Comparison of ENCODE assay signal across 31 cellular contexts in genomic region chr17:81046770-81047359, GRCh38. TPM values are rescaled to one million over a fixed set of nuclear protein-coding genes. Genes with fewer than 3 reads are reported as not detected.
DNase-seq lines count a peak whose midpoint lies in the region; ATAC-seq and TF ChIP-seq lines count a peak whose summit lies in the region.
"Had no signal": no experiment of that assay in that cellular context is flagged by ENCODE, and none has a peak within 500 bp of the region (broad histone marks: within the 10 kb centered on the region; RNA-seq: fewer than 3 reads in every experiment).

No MANE protein-coding gene starts in this region.

- H3K36me3 ChIP-seq in breast epithelium (no peaks in the 10 kb centered on the region), mammary epithelial cell (ENCODE audit: insufficient read depth, low read length) (no peaks in the 10 kb centered on the region), trophoblast cell (ENCODE audit: control insufficient read depth in 1 of 2, insufficient read depth in 2 of 2, low read length in 2 of 2) (peaks cover 7 to 12% of the 10 kb centered on the region in 2 experiments)
- H3K36me3 ChIP-seq: cardiac muscle cell had no signal

- intact Hi-C loops in breast epithelium (cut with DNase I; ENCODE audit: low total_unique reads): no loop called here
- intact Hi-C loops in mammary epithelial cell (cut with micrococcal nuclease): no loop called here

- H2BK120ac ChIP-seq in trophoblast cell (ENCODE audit: insufficient read depth, low read length, poor library complexity): no peak overlapping the region

- TF ChIP-seq POLR2A in breast epithelium (IDR thresholded peaks at IDR 0.05): no peak

- H4K8ac ChIP-seq in trophoblast cell (ENCODE audit: low read depth, low read length): no peak overlapping the region

- peak overlapping the region; percentile 2 for H3K4ac ChIP-seq in trophoblast cell (ENCODE audit: low read depth, low read length)

- no peak overlapping the region for H3K4me3 Mint-ChIP-seq in glutamatergic neuron (ENCODE audit: unreplicated experiment)
- H3K4me3 Mint-ChIP-seq: activated CD4-positive, alpha-beta memory T cell treated with anti-CD3 and anti-CD28 coated beads, Interleukin-2, amount 10 ng/mL, durations not matched to agents 7 days and 5 days; activated T-helper 17 cell treated with anti-CD3 and anti-CD28 coated beads, Interleukin-2, amount 50 U/mL, for 72 hours; HFFc6; immature natural killer cell; natural killer cell had no signal

- no peak overlapping the region for H3K23ac ChIP-seq in trophoblast cell (ENCODE audit: low read length)

- peaks cover 3% of the 10 kb centered on the region for H3K9me3 Mint-ChIP-seq in glutamatergic neuron (ENCODE audit: unreplicated experiment)
- H3K9me3 Mint-ChIP-seq: activated CD4-positive, alpha-beta memory T cell treated with anti-CD3 and anti-CD28 coated beads, Interleukin-2, amount 10 ng/mL, durations not matched to agents 7 days and 5 days; activated naive CD4-positive, alpha-beta T cell treated with anti-CD3 and anti-CD28 coated beads, Interleukin-2, amount 50 U/mL, for 72 hours; activated T-helper 17 cell treated with anti-CD3 and anti-CD28 coated beads, Interleukin-2, amount 50 U/mL, for 72 hours; effector memory CD8-positive, alpha-beta T cell; HFFc6; immature natural killer cell; natural killer cell had no signal

- no peak overlapping the region for H3K18ac ChIP-seq in trophoblast cell (ENCODE audit: low read length)

- H2AFZ ChIP-seq in mammary epithelial cell (ENCODE audit: low read depth, low read length): no peak overlapping the region
- no peak overlapping the region for H2AFZ ChIP-seq in trophoblast cell (ENCODE audit: insufficient read depth, low read length, poor library complexity)

- in situ Hi-C loops in mammary epithelial cell (cut with MboI; ENCODE audit: low sequenced_read_pairs in 2 of 2): no loop called here

- no peak overlapping the region for H3K4me2 ChIP-seq in mammary epithelial cell (ENCODE audit: insufficient read depth, low read depth, low read length)
- H3K4me2 ChIP-seq in trophoblast cell (ENCODE audit: low read length): no peak overlapping the region
- H3K4me2 ChIP-seq: smooth muscle cell had no signal

- H2AK5ac ChIP-seq in trophoblast cell (ENCODE audit: low read length): no peak overlapping the region

- no peaks in the 10 kb centered on the region for H3K36me3 Mint-ChIP-seq in glutamatergic neuron (ENCODE audit: unreplicated experiment)
- H3K36me3 Mint-ChIP-seq: activated naive CD4-positive, alpha-beta T cell treated with anti-CD3 and anti-CD28 coated beads, Interleukin-2, amount 50 U/mL, for 72 hours; immature natural killer cell; natural killer cell had no signal

- peaks cover 95% of the 10 kb centered on the region for H3K79me2 ChIP-seq in mammary epithelial cell (ENCODE audit: insufficient read depth, low read length)
- H3K79me2 ChIP-seq in trophoblast cell (ENCODE audit: control insufficient read depth, insufficient read depth, low read length, poor library complexity): peaks cover 30% of the 10 kb centered on the region

- dilution Hi-C loops in mammary epithelial cell (cut with HindIII; ENCODE audit: low sequenced_read_pairs): no loop called here

- H4K91ac ChIP-seq in trophoblast cell (ENCODE audit: low read depth, low read length): no peak overlapping the region

- no peak overlapping the region for H2BK5ac ChIP-seq in trophoblast cell (ENCODE audit: low read depth, low read length, poor library complexity)

- no peak overlapping the region for H4K12ac ChIP-seq in trophoblast cell (ENCODE audit: low read depth, low read length)

- H3K9ac ChIP-seq in mammary epithelial cell (ENCODE audit: insufficient read depth, low read length): no peak overlapping the region
- no peak overlapping the region for H3K9ac ChIP-seq in trophoblast cell (ENCODE audit: low read length)

- DNase-seq in breast epithelium (ENCODE audit: low spot score in 2 of 2): no peak
- DNase-seq in mammary epithelial cell: no peak
- no peak for DNase-seq in glutamatergic neuron
- DNase-seq in trophoblast cell: peak in 1 of 2 donors; percentile 22
- DNase-seq in HPDE6-E6E7 (ENCODE audit: extremely low spot score): no peak
- DNase-seq in HK-2 (ENCODE audit: unreplicated experiment): no peak
- DNase-seq: activated CD4-positive, alpha-beta memory T cell treated with anti-CD3 and anti-CD28 coated beads, Interleukin-2, amount 10 ng/mL, durations not matched to agents 7 days and 5 days; activated CD4-positive, CD25-positive, alpha-beta regulatory T cell treated with anti-CD3 and anti-CD28 coated beads, Interleukin-2, amount 50 U/mL, for 72 hours; anterior cingulate cortex; effector memory CD8-positive, alpha-beta T cell; foreskin melanocyte; HFFc6; hypothalamus; immature natural killer cell; KBM-7; midbrain; natural killer cell; NCI-H2081 treated with DMSO at 0.1 percent for 48 hours; NCI-H345; NCI-H748 treated with DMSO at 0.1 percent for 48 hours; retina; stimulated activated CD4-positive, alpha-beta T cell treated with anti-CD3 and anti-CD28 coated beads, Interleukin-2, amount 100 ng/mL, for 24 hours had no signal

- peaks cover 47% of the 10 kb centered on the region for H3K4me1 Mint-ChIP-seq in glutamatergic neuron (ENCODE audit: low read depth, unreplicated experiment)
- H3K4me1 Mint-ChIP-seq: activated T-helper 17 cell treated with anti-CD3 and anti-CD28 coated beads, Interleukin-2, amount 50 U/mL, for 72 hours had no signal

- H3K27ac ChIP-seq in breast epithelium: peak overlapping the region; percentile 86 to 88
- no peak overlapping the region for H3K27ac ChIP-seq in mammary epithelial cell (ENCODE audit: insufficient read depth, low read depth, low read length)
- H3K27ac ChIP-seq in trophoblast cell (ENCODE audit: low read depth, low read length): no peak overlapping the region
- H3K27ac ChIP-seq: 22Rv1, cardiac muscle cell had no signal

- H3K14ac ChIP-seq in trophoblast cell (ENCODE audit: low read length): no peak overlapping the region

- TF ChIP-seq CTCF in breast epithelium (IDR thresholded peaks at IDR 0.05) (no peak), mammary epithelial cell (conservative IDR thresholded peaks at IDR 0.05 in 1 of 2, IDR thresholded peaks at IDR 0.05 in 1 of 2; ENCODE audit: extremely low read depth in 1 of 2, insufficient read depth in 1 of 2, low read depth in 1 of 2, low read length in 2 of 2) (no peak), glutamatergic neuron (IDR thresholded peaks at IDR 0.05; ENCODE audit: partially characterized antibody, unreplicated experiment) (no peak)

- WGBS in mammary epithelial cell (ENCODE audit: low coverage, missing lambda C conversion rate): 90% methylated on average over 15 of the region's 18 CpGs
- no CpG with 5 or more reads among the region's 18 CpGs for WGBS in trophoblast cell (ENCODE audit: extremely low coverage, insufficient coverage, insufficient read length)

- peaks cover 10% of the 10 kb centered on the region for H3K27me3 Mint-ChIP-seq in glutamatergic neuron (ENCODE audit: unreplicated experiment)
- H3K27me3 Mint-ChIP-seq: activated CD4-positive, alpha-beta memory T cell treated with anti-CD3 and anti-CD28 coated beads, Interleukin-2, amount 10 ng/mL, durations not matched to agents 7 days and 5 days; activated T-helper 17 cell treated with anti-CD3 and anti-CD28 coated beads, Interleukin-2, amount 50 U/mL, for 72 hours; effector memory CD8-positive, alpha-beta T cell had no signal

- H3K79me1 ChIP-seq in trophoblast cell (ENCODE audit: low read length): peaks cover 17% of the 10 kb centered on the region

- H3K27me3 ChIP-seq in breast epithelium (no peaks in the 10 kb centered on the region), mammary epithelial cell (ENCODE audit: insufficient read depth, low read length) (no peaks in the 10 kb centered on the region), trophoblast cell (ENCODE audit: insufficient read depth, low read length) (no peaks in the 10 kb centered on the region)
- H3K27me3 ChIP-seq: cardiac muscle cell had no signal

- CTCF ChIA-PET in mammary epithelial cell (lab: Charles Lee; ENCODE audit: low non-redundant PET): no interaction called here

- H3K4me3 ChIP-seq in breast epithelium: no peak overlapping the region
- H3K4me3 ChIP-seq in mammary epithelial cell (replicated peaks in 1 of 3; ENCODE audit: insufficient read depth in 1 of 3, low read depth in 2 of 3, low read length in 3 of 3): no peak overlapping the region
- no peak overlapping the region for H3K4me3 ChIP-seq in trophoblast cell (ENCODE audit: low read depth, low read length)
- H3K4me3 ChIP-seq: cardiac muscle cell, coronary artery, smooth muscle cell had no signal

- H3K27ac Mint-ChIP-seq in glutamatergic neuron (ENCODE audit: unreplicated experiment): peak overlapping the region; percentile 59
- H3K27ac Mint-ChIP-seq: activated CD4-positive, alpha-beta memory T cell treated with anti-CD3 and anti-CD28 coated beads, Interleukin-2, amount 10 ng/mL, durations not matched to agents 7 days and 5 days; activated naive CD4-positive, alpha-beta T cell treated with anti-CD3 and anti-CD28 coated beads, Interleukin-2, amount 50 U/mL, for 72 hours; activated T-helper 17 cell treated with anti-CD3 and anti-CD28 coated beads, Interleukin-2, amount 50 U/mL, for 72 hours; effector memory CD8-positive, alpha-beta T cell; immature natural killer cell; natural killer cell had no signal

- no peaks in the 10 kb centered on the region for H4K20me1 ChIP-seq in mammary epithelial cell (ENCODE audit: insufficient read depth, low read length)

- H3K9me3 ChIP-seq in breast epithelium (no peaks in the 10 kb centered on the region), mammary epithelial cell (replicated peaks; ENCODE audit: insufficient read depth, low read length) (no peaks in the 10 kb centered on the region), trophoblast cell (ENCODE audit: insufficient read depth, low read depth, low read length) (peaks cover 3% of the 10 kb centered on the region)

- no TSS peak for BruUV-seq in mammary epithelial cell (replicated peaks; lab: Mats Ljungman, UMichigan)

- no peak for ATAC-seq in HG03342 (IDR thresholded peaks at IDR 0.05; ENCODE audit: unreplicated experiment)
- no peak for ATAC-seq in HG02840 (IDR thresholded peaks at IDR 0.05; ENCODE audit: low FRiP score, unreplicated experiment)
- ATAC-seq: activated T-helper 17 cell treated with anti-CD3 and anti-CD28 coated beads, Interleukin-2, amount 50 U/mL, for 72 hours; effector memory CD8-positive, alpha-beta T cell; esophagus mucosa; natural killer cell had no signal

- H3K4me1 ChIP-seq in breast epithelium (peaks cover 23 to 38% of the 10 kb centered on the region in 2 donors), mammary epithelial cell (ENCODE audit: insufficient read depth, low read length) (peaks cover 73% of the 10 kb centered on the region), trophoblast cell (ENCODE audit: control insufficient read depth in 1 of 2, insufficient read depth in 2 of 2, low read length in 2 of 2) (peaks cover 42 to 44% of the 10 kb centered on the region in 2 experiments)

- H2BK12ac ChIP-seq in trophoblast cell (ENCODE audit: low read length): no peak overlapping the region

RNA-seq across cellular contexts. Expression of gene BAIAP2, which starts 11.9 kb away (rescaled TPM):
- 10 to 100 TPM; 21.0 to 47.0 (median 37.6) TPM for total RNA-seq in breast epithelium
- 100 to 1,000 TPM in 1 of 2 donors, 10 to 100 TPM in 1; 30.8 to 114 TPM for total RNA-seq in mammary epithelial cell
- 40.7 TPM for polyA plus RNA-seq in mammary epithelial cell
- polyA minus RNA-seq in mammary epithelial cell: 24.5 TPM
- 252 TPM for total RNA-seq in glutamatergic neuron (ENCODE audit: unreplicated experiment)
- 81.6 and 88.1 TPM in 2 replicates for polyA plus RNA-seq in trophoblast cell (2013)

RNA-seq across cellular contexts. Expression of gene CHMP6, which starts 55.2 kb away (rescaled TPM):
- 10 to 100 TPM; 18.6 to 30.2 (median 27.7) TPM for total RNA-seq in breast epithelium
- total RNA-seq in mammary epithelial cell: 10 to 100 TPM; 12.0 to 28.1 TPM
- 22.9 TPM for polyA plus RNA-seq in mammary epithelial cell
- 33.4 TPM for polyA minus RNA-seq in mammary epithelial cell
- total RNA-seq in glutamatergic neuron (ENCODE audit: unreplicated experiment): 24.3 TPM
- 10.3 and 10.7 TPM in 2 replicates for polyA plus RNA-seq in trophoblast cell (2013)

Comparison
In these comparisons a context has a peak if more than half of its experiments do, and no peak if none do; other contexts are left out.
1. H3K27ac ChIP-seq: peak in breast epithelium (2 of 2); none in mammary epithelial cell (single experiment) and trophoblast cell (single experiment).